ENCODE assay signal across 8 cellular contexts in the genomic region with DNA sequence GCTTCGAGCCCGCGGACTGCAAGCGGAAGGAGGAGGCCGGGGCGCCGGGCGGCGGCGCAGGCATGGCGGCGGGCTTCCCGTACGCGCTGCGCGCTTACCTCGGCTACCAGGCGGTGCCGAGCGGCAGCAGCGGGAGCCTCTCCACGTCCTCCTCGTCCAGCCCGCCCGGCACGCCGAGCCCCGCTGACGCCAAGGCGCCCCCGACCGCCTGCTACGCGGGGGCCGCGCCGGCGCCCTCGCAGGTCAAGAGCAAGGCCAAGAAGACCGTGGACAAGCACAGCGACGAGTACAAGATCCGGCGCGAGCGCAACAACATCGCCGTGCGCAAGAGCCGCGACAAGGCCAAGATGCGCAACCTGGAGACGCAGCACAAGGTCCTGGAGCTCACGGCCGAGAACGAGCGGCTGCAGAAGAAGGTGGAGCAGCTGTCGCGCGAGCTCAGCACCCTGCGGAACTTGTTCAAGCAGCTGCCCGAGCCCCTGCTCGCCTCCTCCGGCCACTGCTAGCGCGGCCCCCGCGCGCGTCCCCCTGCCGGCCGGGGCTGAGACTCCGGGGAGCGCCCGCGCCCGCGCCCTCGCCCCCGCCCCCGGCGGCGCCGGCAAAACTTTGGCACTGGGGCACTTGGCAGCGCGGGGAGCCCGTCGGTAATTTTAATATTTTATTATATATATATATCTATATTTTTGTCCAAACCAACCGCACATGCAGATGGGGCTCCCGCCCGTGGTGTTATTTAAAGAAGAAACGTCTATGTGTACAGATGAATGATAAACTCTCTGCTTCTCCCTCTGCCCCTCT. TPM values are rescaled to one million over a fixed set of nuclear protein-coding genes. Genes with fewer than 3 reads are reported as not detected.
DNase-seq lines count a peak whose midpoint lies in the region; ATAC-seq and TF ChIP-seq lines count a peak whose summit lies in the region.

No MANE protein-coding gene starts in this region.

- POLR2A ChIA-PET in CD4-positive, alpha-beta memory T cell (lab: Charles Lee; ENCODE audit: partially characterized antibody), result interaction anchor here (0.7 to 4.4 kb wide), 27 partner anchors 13 to 558 kb away, joined by 3 to 23 read pairs (median 4); partner anchors contain the start of genes PARD6B, PEDS1, PTPN1 and RNF114

- peak; percentile 23 for TF ChIP-seq CTCF in brain microvascular endothelial cell (IDR thresholded peaks at IDR 0.05; ENCODE audit: low read depth, low read length, missing control alignments)

- H3K27ac Mint-ChIP-seq in CD4-positive, alpha-beta memory T cell, result peak overlapping the region; percentile 93 to 97 (median 97)
- H3K27ac Mint-ChIP-seq in T-helper 2 cell treated with Interferon-gamma antibody and Interleukin-4, amounts not matched to agents 5 μg/mL and 100 μg/mL, for 36 hours, result peak overlapping the region; percentile 98

- peaks cover 3% of the 10 kb centered on the region for H3K36me3 ChIP-seq in CD4-positive, alpha-beta memory T cell (ENCODE audit: insufficient read depth, low read length)
- H3K36me3 ChIP-seq in brain microvascular endothelial cell (replicated peaks), result peaks cover 15% of the 10 kb centered on the region

- H3K27me3 ChIP-seq in CD4-positive, alpha-beta memory T cell (ENCODE audit: insufficient read depth, low read length), result no peaks in the 10 kb centered on the region
- H3K27me3 ChIP-seq in brain microvascular endothelial cell (replicated peaks), result no peaks in the 10 kb centered on the region

- peak overlapping the region; percentile 90 to 97 (median 96) for H3K4me3 Mint-ChIP-seq in CD4-positive, alpha-beta memory T cell
- H3K4me3 Mint-ChIP-seq in T-helper 2 cell treated with Interferon-gamma antibody and Interleukin-4, amounts not matched to agents 5 μg/mL and 100 μg/mL, for 36 hours, result peak overlapping the region; percentile 93

- CTCF ChIA-PET in CD4-positive, alpha-beta memory T cell (lab: Charles Lee; ENCODE audit: partially characterized antibody), result interaction anchor here (0.7 to 14.2 kb wide), 6 partner anchors 8 to 558 kb away, joined by 3 to 330 read pairs (median 4); no protein-coding TSS in a partner anchor

- peaks cover 34% of the 10 kb centered on the region for H3K4me1 ChIP-seq in CD4-positive, alpha-beta memory T cell (ENCODE audit: insufficient read depth, low read length)

- in situ Hi-C loops in brain microvascular endothelial cell (cut with HindIII; ENCODE audit: low pct_ligation_motif_present, low sequenced_read_pairs), result no loop called here

- peak; percentile 63 to 73 (median 67) for DNase-seq in CD4-positive, alpha-beta memory T cell
- DNase-seq in KG1 (lab: John Stamatoyannopoulos, UW), result peak; percentile 62
- DNase-seq in T-helper 2 cell treated with Interferon-gamma antibody and Interleukin-4, amounts not matched to agents 5 μg/mL and 100 μg/mL, for 36 hours (ENCODE audit: low spot score), result peak; percentile 66
- no peak for DNase-seq in brain microvascular endothelial cell
- DNase-seq in iris pigment epithelial cell (ENCODE audit: low read depth), result peak; percentile 63
- peak; percentile 28 to 35 for DNase-seq in stimulated activated CD4-positive, alpha-beta T cell treated with anti-CD3 and anti-CD28 coated beads, Interleukin-15, amount 100 ng/mL, for 48 hours (ENCODE audit: low read depth in 2 of 2)
- DNase-seq in amniotic stem cell (lab: John Stamatoyannopoulos, UW), result no peak

- peaks cover 0 to 2% (median 0%) of the 10 kb centered on the region in 8 donors for H3K9me3 Mint-ChIP-seq in CD4-positive, alpha-beta memory T cell
- H3K9me3 Mint-ChIP-seq in T-helper 2 cell treated with Interferon-gamma antibody and Interleukin-4, amounts not matched to agents 5 μg/mL and 100 μg/mL, for 36 hours, result no peaks in the 10 kb centered on the region

- H3K36me3 Mint-ChIP-seq in CD4-positive, alpha-beta memory T cell, result peaks cover 3 to 12% of the 10 kb centered on the region in 2 donors
- peaks cover 23% of the 10 kb centered on the region for H3K36me3 Mint-ChIP-seq in T-helper 2 cell treated with Interferon-gamma antibody and Interleukin-4, amounts not matched to agents 5 μg/mL and 100 μg/mL, for 36 hours (ENCODE audit: low read depth)

- peak overlapping the region; percentile 70 for H3K27ac ChIP-seq in CD4-positive, alpha-beta memory T cell (ENCODE audit: low read depth, low read length)
- H3K27ac ChIP-seq in brain microvascular endothelial cell, result peak overlapping the region; percentile 95

- H3K27me3 Mint-ChIP-seq in CD4-positive, alpha-beta memory T cell, result no peaks in the 10 kb centered on the region
- H3K27me3 Mint-ChIP-seq in T-helper 2 cell treated with Interferon-gamma antibody and Interleukin-4, amounts not matched to agents 5 μg/mL and 100 μg/mL, for 36 hours (ENCODE audit: low read depth), result no peaks in the 10 kb centered on the region

- H3K4me3 ChIP-seq in CD4-positive, alpha-beta memory T cell (ENCODE audit: low read length in 2 of 2), result peak overlapping the region in 1 of 2 donors; percentile 76
- H3K4me3 ChIP-seq in brain microvascular endothelial cell (ENCODE audit: low read depth, low read length), result peak overlapping the region; percentile 98

- H3K9me3 ChIP-seq in CD4-positive, alpha-beta memory T cell (ENCODE audit: control insufficient read depth in 1 of 2, low read length in 2 of 2), result no peaks in the 10 kb centered on the region

- ATAC-seq in GM19395 (IDR thresholded peaks at IDR 0.05; ENCODE audit: unreplicated experiment), result peak; percentile 42

- intact Hi-C loops in CD4-positive, alpha-beta memory T cell (cut with micrococcal nuclease), result loop anchor here (2.0 to 5.0 kb wide), 2 partner anchors 196 to 319 kb away; partner anchors contain the start of gene PTPN1

- H3K4me1 Mint-ChIP-seq in CD4-positive, alpha-beta memory T cell, result peaks cover 9 to 40% (median 27%) of the 10 kb centered on the region in 4 donors
- H3K4me1 Mint-ChIP-seq in T-helper 2 cell treated with Interferon-gamma antibody and Interleukin-4, amounts not matched to agents 5 μg/mL and 100 μg/mL, for 36 hours (ENCODE audit: low read depth), result peaks cover 28% of the 10 kb centered on the region

RNA-seq across cellular contexts. Expression of gene CEBPB, which starts 1.1 kb away (rescaled TPM):
- 10 to 100 TPM; 32.7 to 34.3 TPM for total RNA-seq in CD4-positive, alpha-beta memory T cell
- polyA plus RNA-seq in CD4-positive, alpha-beta memory T cell, result 10 to 100 TPM; 12.8 to 23.5 TPM

RNA-seq across cellular contexts. Expression of gene PEDS1, which starts 38.2 kb away (rescaled TPM):
- 10 to 100 TPM; 16.8 TPM for total RNA-seq in CD4-positive, alpha-beta memory T cell
- 10 to 100 TPM; 14.7 to 25.1 TPM for polyA plus RNA-seq in CD4-positive, alpha-beta memory T cell

Comparison
In these comparisons a context has a peak if more than half of its experiments do, and no peak if none do; other contexts are left out.
1. DNase-seq: peak in CD4-positive, alpha-beta memory T cell (5 of 5), KG1 (single experiment), T-helper 2 cell treated with Interferon-gamma antibody and Interleukin-4, amounts not matched to agents 5 μg/mL and 100 μg/mL, for 36 hours (single experiment), iris pigment epithelial cell (single experiment) and stimulated activated CD4-positive, alpha-beta T cell treated with anti-CD3 and anti-CD28 coated beads, Interleukin-15, amount 100 ng/mL, for 48 hours (2 of 2); none in brain microvascular endothelial cell (single experiment) and amniotic stem cell (single experiment).